ENCODE assay signal across 10 cellular contexts in the genomic region with DNA sequence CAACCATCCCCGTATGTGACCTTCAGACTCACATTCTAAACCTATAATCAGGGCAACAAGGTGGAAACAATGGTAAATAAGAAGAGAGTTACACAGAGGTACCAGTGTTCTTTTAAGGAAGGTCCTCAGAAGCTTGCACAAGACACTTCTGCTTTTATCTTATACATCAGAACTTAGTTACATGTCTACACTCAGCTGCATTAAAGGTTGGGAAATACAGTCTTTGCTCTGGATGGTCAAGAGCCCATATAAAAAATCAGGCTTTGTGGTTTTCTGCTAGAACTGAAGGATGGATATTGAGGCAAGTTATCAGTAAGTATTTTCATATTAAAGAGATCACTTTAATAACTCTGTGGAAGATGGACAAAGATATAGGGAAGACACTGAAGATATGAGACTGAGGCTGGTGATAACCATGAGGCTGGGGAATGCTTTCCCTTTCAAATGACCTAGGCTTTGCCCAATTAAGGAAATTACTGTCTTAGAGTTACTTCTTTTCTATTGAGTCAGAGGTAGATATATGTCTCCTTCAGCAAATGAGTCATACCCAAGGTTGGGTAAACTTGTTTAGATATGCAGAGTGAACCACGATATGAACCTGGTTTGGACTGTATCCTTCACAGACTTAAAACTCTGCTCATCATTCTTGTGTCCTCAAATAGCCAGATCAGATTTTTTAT.
DNase-seq lines count a peak whose midpoint lies in the region; ATAC-seq and TF ChIP-seq lines count a peak whose summit lies in the region.
"Had no signal": no experiment of that assay in that cellular context is flagged by ENCODE, and none has a peak within 500 bp of the region (broad histone marks: within the 10 kb centered on the region; RNA-seq: fewer than 3 reads in every experiment).

No MANE protein-coding gene starts in this region.

- H3K36me3 Mint-ChIP-seq in HFFc6 (ENCODE audit: low read depth) (no peaks in the 10 kb centered on the region), Calu3 (ENCODE audit: insufficient read depth, unreplicated experiment) (no peaks in the 10 kb centered on the region)
- H3K36me3 Mint-ChIP-seq in CD4-positive, alpha-beta T cell (ENCODE audit: low read depth): no peaks in the 10 kb centered on the region

- H3K36me3 ChIP-seq in left lung: no peaks in the 10 kb centered on the region
- H3K36me3 ChIP-seq: ovary had no signal

- peak overlapping the region; percentile 67 for H3K27ac Mint-ChIP-seq in HFFc6
- H3K27ac Mint-ChIP-seq in CD4-positive, alpha-beta T cell: no peak overlapping the region
- no peak overlapping the region for H3K27ac Mint-ChIP-seq in Calu3 (ENCODE audit: unreplicated experiment)

- no peaks in the 10 kb centered on the region for H3K4me1 ChIP-seq in left lung

- BruUV-seq in Calu3 (replicated peaks; lab: Mats Ljungman, UMichigan): no TSS peak

- intact Hi-C loops in left lung (cut with DNase I) (no loop called here), Calu3 (cut with micrococcal nuclease; ENCODE audit: unreplicated experiment) (loop anchor here (10.0 kb wide), 1 partner anchor 90 kb away; a partner anchor contains a TSS), cardiac septum (cut with DNase I) (no loop called here)
- intact Hi-C loops in CD4-positive, alpha-beta T cell (cut with DNase I, micrococcal nuclease): no loop called here

- peaks cover 100% of the 10 kb centered on the region for H3K4me1 Mint-ChIP-seq in HFFc6 (ENCODE audit: low read depth)
- no peaks in the 10 kb centered on the region for H3K4me1 Mint-ChIP-seq in CD4-positive, alpha-beta T cell (ENCODE audit: low read depth)
- peaks cover 18% of the 10 kb centered on the region for H3K4me1 Mint-ChIP-seq in Calu3 (ENCODE audit: low read depth, unreplicated experiment)

- H3K27me3 ChIP-seq in left lung: no peaks in the 10 kb centered on the region
- peaks cover 16% of the 10 kb centered on the region for H3K27me3 ChIP-seq in CD4-positive, alpha-beta T cell (ENCODE audit: control insufficient read depth, insufficient read depth, low read length)
- H3K27me3 ChIP-seq: ovary had no signal

- H3K27ac ChIP-seq in left lung: no peak overlapping the region
- H3K27ac ChIP-seq in CD4-positive, alpha-beta T cell (ENCODE audit: low read depth, low read length): no peak overlapping the region
- H3K27ac ChIP-seq: KMS-11, ovary had no signal

- H3K9me3 ChIP-seq in left lung: no peaks in the 10 kb centered on the region
- H3K9me3 ChIP-seq in CD4-positive, alpha-beta T cell (ENCODE audit: control insufficient read depth, low read length): no peaks in the 10 kb centered on the region
- H3K9me3 ChIP-seq: ovary had no signal

- POLR2A ChIA-PET in CD4-positive, alpha-beta T cell (lab: Charles Lee): no interaction called here

- H3K4me3 ChIP-seq in NB4 (ENCODE audit: low read depth, low read length) (no peak overlapping the region), left lung (no peak overlapping the region)
- H3K4me3 ChIP-seq: ovary had no signal

- H3K4me3 Mint-ChIP-seq in HFFc6 (peak overlapping the region; percentile 31; the same call in 1 of the 2 replicates), Calu3 (ENCODE audit: low read depth, unreplicated experiment) (no peak overlapping the region)
- H3K4me3 Mint-ChIP-seq in CD4-positive, alpha-beta T cell: no peak overlapping the region

- no peaks in the 10 kb centered on the region for H3K27me3 Mint-ChIP-seq in HFFc6 (ENCODE audit: insufficient read depth)
- H3K27me3 Mint-ChIP-seq in CD4-positive, alpha-beta T cell: peaks cover 53% of the 10 kb centered on the region
- H3K27me3 Mint-ChIP-seq in Calu3 (ENCODE audit: unreplicated experiment): peaks cover 7% of the 10 kb centered on the region

- ATAC-seq in GM18517 (IDR thresholded peaks at IDR 0.05; ENCODE audit: unreplicated experiment): peak; percentile 56
- ATAC-seq in left lung: peak; percentile 56
- no peak for ATAC-seq in CD4-positive, alpha-beta T cell (ENCODE audit: poor library complexity)

- peak; percentile 88 for DNase-seq in HFFc6
- DNase-seq in NB4 (ENCODE audit: low read depth): peak; percentile 24
- DNase-seq in left lung: no peak
- no peak for DNase-seq in CD4-positive, alpha-beta T cell
- no peak for DNase-seq in Calu3
- DNase-seq in GM19238 (ENCODE audit: insufficient read length, low spot score): no peak
- DNase-seq in cardiac septum (ENCODE audit: low spot score): no peak
- DNase-seq: ovary had no signal

- TF ChIP-seq CTCF in HFFc6 (IDR thresholded peaks at IDR 0.05) (no peak), NB4 (IDR thresholded peaks at IDR 0.05; ENCODE audit: low read depth, low read length) (no peak), left lung (IDR thresholded peaks at IDR 0.05) (no peak), Calu3 (IDR thresholded peaks at IDR 0.05; ENCODE audit: unreplicated experiment) (no peak)
- no peak for TF ChIP-seq CTCF in CD4-positive, alpha-beta T cell (IDR thresholded peaks at IDR 0.05)

- CTCF ChIA-PET in CD4-positive, alpha-beta T cell (lab: Charles Lee): no interaction called here
- CTCF ChIA-PET in Calu3 (lab: Charles Lee): no interaction called here

- no peak for TF ChIP-seq POLR2A in NB4 (IDR thresholded peaks at IDR 0.05; ENCODE audit: extremely low read depth, insufficient read length)

- H3K9me3 Mint-ChIP-seq in HFFc6 (no peaks in the 10 kb centered on the region), Calu3 (ENCODE audit: low read depth, unreplicated experiment) (no peaks in the 10 kb centered on the region)
- H3K9me3 Mint-ChIP-seq in CD4-positive, alpha-beta T cell: no peaks in the 10 kb centered on the region

Comparison
In these comparisons a context has a peak if more than half of its experiments do, and no peak if none do; other contexts are left out.
1. DNase-seq: peak in HFFc6 (single experiment) and NB4 (single experiment); none in left lung (0 of 2), CD4-positive, alpha-beta T cell (0 of 10), Calu3 (single experiment), GM19238 (single experiment) and cardiac septum (single experiment).